In genomic region chr6:25122622-25123237, GRCh38 we compare ENCODE assay signal across 14 cellular contexts.
A peak's percentile ranks its signal among the peaks of the same experiment; 100 is the strongest.
DNase-seq lines count a peak whose midpoint lies in the region; ATAC-seq and TF ChIP-seq lines count a peak whose summit lies in the region.
"Had no signal": no experiment of that assay in that cellular context is flagged by ENCODE, and none has a peak within 500 bp of the region (broad histone marks: within the 10 kb centered on the region; RNA-seq: fewer than 3 reads in every experiment).

No MANE protein-coding gene starts in this region.

- H3K79me2 ChIP-seq in parathyroid adenoma = no peaks in the 10 kb centered on the region

- DNase-seq in COLO668 (lab: John Stamatoyannopoulos, UW; ENCODE audit: unreplicated experiment) (peak; percentile 43), LNCaP clone FGC (ENCODE audit: low read depth) (peak; percentile 93), SHP77 treated with DMSO at 0.1 percent for 48 hours (lab: John Stamatoyannopoulos, UW) (peak; percentile 91), EL (no peak), amniotic stem cell (lab: John Stamatoyannopoulos, UW) (no peak)
- DNase-seq: activated CD8-positive, alpha-beta memory T cell treated with anti-CD3 and anti-CD28 coated beads for 24 hours; activated gamma-delta T cell treated with Interleukin-2 at 50 U/mL for 16 hours; DMS79; H7; KBM-7; NCI-H1436 treated with DMSO at 0.1 percent for 48 hours; stimulated activated naive CD4-positive, alpha-beta T cell treated with Interleukin-2 at 50 U/mL for 16 hours had no signal

- H3K36me3 ChIP-seq in parathyroid adenoma (ENCODE audit: control insufficient read depth, insufficient read depth, low read length) = no peaks in the 10 kb centered on the region

- peak overlapping the region; percentile 40 for H3K27ac ChIP-seq in parathyroid adenoma

- H3K4me2 ChIP-seq in parathyroid adenoma (ENCODE audit: low read length) = no peak overlapping the region

- TF ChIP-seq CTCF in LNCaP clone FGC (IDR thresholded peaks at IDR 0.05; ENCODE audit: control insufficient read depth, extremely low read depth, insufficient read depth) (no peak), parathyroid adenoma (IDR thresholded peaks at IDR 0.05) (no peak)

- peaks cover 2% of the 10 kb centered on the region for H3K4me1 ChIP-seq in parathyroid adenoma

- no peaks in the 10 kb centered on the region for H3K27me3 ChIP-seq in parathyroid adenoma (ENCODE audit: control insufficient read depth, insufficient read depth, low read length)

- no peak overlapping the region for H3K9ac ChIP-seq in parathyroid adenoma

- no peak for ATAC-seq in HG03565 (IDR thresholded peaks at IDR 0.05; ENCODE audit: unreplicated experiment)

- H3K4me3 ChIP-seq in LNCaP clone FGC (ENCODE audit: low read depth, low read length) = no peak overlapping the region
- no peak overlapping the region for H3K4me3 ChIP-seq in parathyroid adenoma (ENCODE audit: low read depth, low read length)

- no peak overlapping the region for H2AFZ ChIP-seq in parathyroid adenoma

- H3K9me3 ChIP-seq in parathyroid adenoma (ENCODE audit: control insufficient read depth, low read length) = no peaks in the 10 kb centered on the region

Comparison
In these comparisons a context has a peak if more than half of its experiments do, and no peak if none do; other contexts are left out.
1. DNase-seq: peak in COLO668 (single experiment), LNCaP clone FGC (single experiment) and SHP77 treated with DMSO at 0.1 percent for 48 hours (single experiment); none in EL (single experiment) and amniotic stem cell (single experiment).